In the genomic region with DNA sequence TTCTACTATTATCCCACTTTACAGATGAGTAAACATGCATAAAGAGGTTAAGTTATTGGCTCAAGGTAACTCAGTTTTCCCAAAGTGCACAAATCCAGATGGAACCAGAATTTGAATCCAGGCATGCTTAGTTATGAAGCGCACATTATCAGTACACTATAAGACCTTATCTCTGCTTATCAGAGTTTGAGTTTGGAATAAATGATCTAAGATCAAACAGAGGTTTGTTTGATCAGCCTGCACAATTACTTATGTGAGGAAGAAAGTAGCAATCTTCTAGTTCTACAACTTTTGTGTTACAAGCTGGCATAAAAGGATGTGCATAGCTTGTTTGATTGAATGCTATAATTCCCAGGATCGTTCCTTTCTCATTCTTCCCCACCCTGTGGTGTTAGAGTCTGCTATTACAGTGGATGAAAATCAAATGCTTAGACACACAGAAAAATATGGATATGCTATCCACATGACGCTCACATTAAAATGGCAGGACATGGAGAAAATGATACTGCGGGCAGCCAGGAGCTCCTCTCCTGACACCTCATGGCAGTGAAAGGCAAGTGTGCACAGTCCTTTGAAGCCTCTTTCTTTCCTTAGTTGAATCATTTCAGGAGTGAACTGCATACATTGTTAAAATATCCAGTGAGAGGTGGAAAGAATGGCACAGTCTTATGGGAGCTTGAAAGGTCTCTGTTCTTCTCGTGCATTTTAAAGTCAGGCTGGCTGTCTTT, we compare ENCODE assay signal across 20 cellular contexts. TPM values are rescaled to one million over a fixed set of nuclear protein-coding genes. Genes with fewer than 3 reads are reported as not detected.
"Had no signal": no experiment of that assay in that cellular context is flagged by ENCODE, and none has a peak within 500 bp of the region (broad histone marks: within the 10 kb centered on the region; RNA-seq: fewer than 3 reads in every experiment).

No MANE protein-coding gene starts in this region.

- H3K4me3 ChIP-seq: body of pancreas, dorsolateral prefrontal cortex, left lung, pancreas, sigmoid colon, thoracic aorta, upper lobe of right lung had no signal

- DNase-seq: activated CD4-positive, alpha-beta T cell treated with anti-CD3 and anti-CD28 coated beads, Interleukin-2, amount 10 ng/mL, durations not matched to agents 24 days and 14 days; activated CD8-positive, alpha-beta T cell treated with anti-CD3 and anti-CD28 coated beads, Interleukin-2, amount 10 ng/mL, durations not matched to agents 7 days and 5 days; activated naive CD4-positive, alpha-beta T cell treated with anti-CD3 and anti-CD28 coated beads for 36 hours; activated T-cell treated with anti-CD3 and anti-CD28 coated beads, Interleukin-2, amount 50 U/mL, for 24 hours; body of pancreas; central memory CD4-positive, alpha-beta T cell; dorsolateral prefrontal cortex; foreskin fibroblast; kidney; left lung; pancreas; sigmoid colon; stimulated activated CD4-positive, alpha-beta T cell treated with anti-CD3 and anti-CD28 coated beads, Interleukin-4, amount 100 ng/mL, for 4 hours; T1000; upper lobe of right lung had no signal

- H3K27me3 ChIP-seq: body of pancreas, dorsolateral prefrontal cortex, left lung, neutrophil, pancreas, sigmoid colon, upper lobe of right lung had no signal

- H3K27ac ChIP-seq: body of pancreas, dorsolateral prefrontal cortex, epithelial cell of prostate, left lung, neutrophil, pancreas, sigmoid colon, thoracic aorta, upper lobe of right lung had no signal

- H3K9me3 ChIP-seq: body of pancreas, left lung, neutrophil, pancreas, sigmoid colon, thoracic aorta, upper lobe of right lung had no signal

- H3K36me3 ChIP-seq: left lung, neutrophil, pancreas, sigmoid colon, thoracic aorta, upper lobe of right lung had no signal

- H3K4me1 ChIP-seq: body of pancreas, left lung, pancreas, sigmoid colon, upper lobe of right lung had no signal

- ATAC-seq: activated CD8-positive, alpha-beta T cell treated with anti-CD3 and anti-CD28 coated beads, Interleukin-2, amount 10 ng/mL, durations not matched to agents 7 days and 5 days; body of pancreas; left lung; pancreas; stimulated activated memory B cell treated with anti-CD40 and anti-IgM and Interleukin-4, amounts not matched to agents 10 μg/mL and 1 μg/mL and 100 μg/mL, for 72 hours; upper lobe of right lung had no signal

RNA-seq across cellular contexts. Expression of a gene that starts 24.0 kb away (rescaled TPM):
- total RNA-seq: activated CD4-positive, alpha-beta T cell treated with anti-CD3 and anti-CD28 coated beads, Interleukin-2, amount 10 ng/mL, durations not matched to agents 24 days and 14 days; activated CD8-positive, alpha-beta T cell treated with anti-CD3 and anti-CD28 coated beads, Interleukin-2, amount 10 ng/mL, durations not matched to agents 7 days and 5 days; activated T-helper 2 cell treated with anti-CD3 and anti-CD28 coated beads, Interferon-gamma antibody, Interleukin-2, Interleukin-4, amounts not matched to agents 10 μg/mL and 5 μg/mL and 100 μg/mL, durations not matched to agents 14 hours and 24 hours and 36 hours had no signal
